In genomic region chr3:141397996-141398395, GRCh38 we compare ENCODE assay signal across 24 cellular contexts.
"Had no signal": no experiment of that assay in that cellular context is flagged by ENCODE, and none has a peak within 500 bp of the region (broad histone marks: within the 10 kb centered on the region; RNA-seq: fewer than 3 reads in every experiment).

No MANE protein-coding gene starts in this region.

- ATAC-seq: HepG2, K562, PC-3, Right ventricle myocardium inferior, T-cell had no signal

- FAIRE-seq: HepG2, K562 had no signal

- DNase-seq: NCI-H1092; NCI-H1105 treated with DMSO at 0.1 percent for 48 hours; NCI-H1417 treated with DMSO at 0.1 percent for 48 hours; NCI-H146; NCI-H1694 treated with DMSO at 0.1 percent for 48 hours; NCI-H1930; NCI-H2081; NCI-H2107; NCI-H226; NCI-H446; NCI-H510A; NCI-H524 treated with DMSO at 0.1 percent for 48 hours; NCI-H69; NCI-H774; NK-92 treated with Interleukin-12 subunit alpha and Interleukin-12 subunit beta, amount 100 ng/mL, for 24 hours; PC-3; Peyer's patch; SHP77 treated with DMSO at 0.1 percent for 48 hours; SJCRH30; SW 1271; T-cell had no signal

- H3K4me3 ChIP-seq: K562, Peyer's patch, SJCRH30 had no signal

- H3K27ac ChIP-seq: SJCRH30 had no signal

- H3K27me3 ChIP-seq: Peyer's patch, SJCRH30 had no signal

- H3K9me3 ChIP-seq: Peyer's patch, SJCRH30 had no signal
